Comparison of ENCODE assay signal across 31 cellular contexts in genomic region chr2:157662401-157662800, GRCh38. TPM values are rescaled to one million over a fixed set of nuclear protein-coding genes. Genes with fewer than 3 reads are reported as not detected.
A peak's percentile ranks its signal among the peaks of the same experiment; 100 is the strongest.
DNase-seq lines count a peak whose midpoint lies in the region; ATAC-seq, FAIRE-seq and TF ChIP-seq lines count a peak whose summit lies in the region.
"Had no signal": no experiment of that assay in that cellular context is flagged by ENCODE, and none has a peak within 500 bp of the region (broad histone marks: within the 10 kb centered on the region; RNA-seq: fewer than 3 reads in every experiment).

No MANE protein-coding gene starts in this region.

- no peak overlapping the region for H3K4me3 Mint-ChIP-seq in HFFc6
- H3K4me3 Mint-ChIP-seq: activated CD4-positive, alpha-beta T cell treated with anti-CD3 and anti-CD28 coated beads for 36 hours; activated T-helper 17 cell treated with anti-CD3 and anti-CD28 coated beads, Interleukin-2, amount 50 U/mL, for 72 hours; CD4-positive, CD25-positive, alpha-beta regulatory T cell; nephron progenitor cell had no signal

- no peaks in the 10 kb centered on the region for H3K27me3 Mint-ChIP-seq in HFFc6 (ENCODE audit: insufficient read depth)
- H3K27me3 Mint-ChIP-seq: activated CD4-positive, alpha-beta T cell treated with anti-CD3 and anti-CD28 coated beads for 36 hours; activated T-helper 17 cell treated with anti-CD3 and anti-CD28 coated beads, Interleukin-2, amount 50 U/mL, for 72 hours; CD4-positive, CD25-positive, alpha-beta regulatory T cell had no signal

- no peak overlapping the region for H3K4me3 ChIP-seq in A673 (ENCODE audit: low read depth, low read length, poor library complexity, severe bottlenecking)
- H3K4me3 ChIP-seq in endothelial cell of umbilical vein (replicated peaks in 1 of 3; ENCODE audit: insufficient read depth in 1 of 3, low read depth in 1 of 3, low read length in 3 of 3): no peak overlapping the region
- no peak overlapping the region for H3K4me3 ChIP-seq in testis
- H3K4me3 ChIP-seq: A549, gastrocnemius medialis, lung, skin epidermis had no signal

- DNase-seq in A673 (ENCODE audit: low spot score) (peak; percentile 1), M059J (ENCODE audit: low read depth) (peak; percentile 55), endothelial cell of umbilical vein (ENCODE audit: low read depth, low spot score) (peak; percentile 45), kidney tubule cell (ENCODE audit: low spot score) (peak; percentile 2), HFFc6 (no peak), NCI-H2227 (lab: John Stamatoyannopoulos, UW; ENCODE audit: unreplicated experiment) (no peak), testis (no peak)
- DNase-seq: activated CD4-positive, alpha-beta T cell treated with anti-CD3 and anti-CD28 coated beads for 36 hours; activated naive CD4-positive, alpha-beta T cell treated with anti-CD3 and anti-CD28 coated beads, Interleukin-2, amount 50 U/mL, for 16 hours; AML-193; amniotic stem cell; brain microvascular endothelial cell; CD4-positive, CD25-positive, alpha-beta regulatory T cell; gastrocnemius medialis; KG1; NCI-H1436; NCI-H2081 treated with DMSO at 0.1 percent for 48 hours; NCI-H345; nephron progenitor cell; SIG-M5; stimulated activated naive CD4-positive, alpha-beta T cell; SW 1271 had no signal

- H3K9me3 ChIP-seq in A673 (ENCODE audit: low read depth, low read length, poor library complexity, severe bottlenecking): no peaks in the 10 kb centered on the region
- no peaks in the 10 kb centered on the region for H3K9me3 ChIP-seq in endothelial cell of umbilical vein (replicated peaks; ENCODE audit: control insufficient read depth, insufficient read depth, low read length)
- H3K9me3 ChIP-seq in testis: no peaks in the 10 kb centered on the region
- H3K9me3 ChIP-seq: A549, gastrocnemius medialis had no signal

- no peak for FAIRE-seq in endothelial cell of umbilical vein (lab: Jason Lieb, UNC)
- FAIRE-seq: A549, D721Med, GM12891, H54 had no signal

- WGBS in testis, 2 donors: 65 to 67% methylated on average over 1 of the region's 1 CpG

- H3K36me3 ChIP-seq in A673 (ENCODE audit: insufficient read depth, low read length, poor library complexity, severe bottlenecking): no peaks in the 10 kb centered on the region
- no peaks in the 10 kb centered on the region for H3K36me3 ChIP-seq in endothelial cell of umbilical vein (ENCODE audit: control insufficient read depth in 2 of 2, extremely low read depth in 1 of 2, insufficient read depth in 2 of 2, low read length in 2 of 2)
- H3K36me3 ChIP-seq in testis (ENCODE audit: low read depth, missing control alignments): no peaks in the 10 kb centered on the region
- H3K36me3 ChIP-seq: brain microvascular endothelial cell, gastrocnemius medialis had no signal

- no peaks in the 10 kb centered on the region for H3K9me3 Mint-ChIP-seq in HFFc6
- H3K9me3 Mint-ChIP-seq: nephron progenitor cell had no signal

- CTCF ChIA-PET in A673 (lab: Charles Lee): no interaction called here
- CTCF ChIA-PET in endothelial cell of umbilical vein (lab: Charles Lee): no interaction called here

- TF ChIP-seq CTCF in A673 (conservative IDR thresholded peaks at IDR 0.05; ENCODE audit: low read depth, low read length): no peak
- TF ChIP-seq CTCF in endothelial cell of umbilical vein (IDR thresholded peaks at IDR 0.05; ENCODE audit: extremely low read depth in 1 of 2, insufficient read depth in 1 of 2, low read depth in 1 of 2, low read length in 2 of 2): no peak
- no peak for TF ChIP-seq CTCF in HFFc6 (IDR thresholded peaks at IDR 0.05)
- TF ChIP-seq CTCF in testis (IDR thresholded peaks at IDR 0.05): no peak

- POLR2A ChIA-PET in A673 (lab: Charles Lee; ENCODE audit: low non-redundant PET): no interaction called here
- POLR2A ChIA-PET in endothelial cell of umbilical vein (lab: Charles Lee): no interaction called here

- BruUV-seq in A673 (replicated peaks; lab: Mats Ljungman, UMichigan) (no TSS peak), endothelial cell of umbilical vein (replicated peaks; lab: Mats Ljungman, UMichigan) (no TSS peak)

- H3K4me1 ChIP-seq in A673 (ENCODE audit: insufficient read depth, low read length, poor library complexity, severe bottlenecking) (no peaks in the 10 kb centered on the region), endothelial cell of umbilical vein (ENCODE audit: control insufficient read depth, extremely low read depth, insufficient read depth, low read length) (no peaks in the 10 kb centered on the region), testis (peaks cover 30% of the 10 kb centered on the region)
- H3K4me1 ChIP-seq: A549, gastrocnemius medialis had no signal

- no peak for TF ChIP-seq POLR2A in endothelial cell of umbilical vein (IDR thresholded peaks at IDR 0.05; ENCODE audit: low read depth, low read length)
- TF ChIP-seq POLR2A in testis (IDR thresholded peaks at IDR 0.05): no peak

- no peaks in the 10 kb centered on the region for H3K9me1 ChIP-seq in endothelial cell of umbilical vein (replicated peaks; ENCODE audit: control insufficient read depth, extremely low read depth, insufficient read depth, low read length)

- dilution Hi-C loops in endothelial cell of umbilical vein (cut with MboI; ENCODE audit: extremely low pct_ligation_motif_present, low sequenced_read_pairs): no loop called here

- intact Hi-C loops in A673 (cut with micrococcal nuclease; ENCODE audit: unreplicated experiment) (no loop called here), endothelial cell of umbilical vein (cut with micrococcal nuclease) (no loop called here), testis (cut with DNase I; ENCODE audit: low total_unique reads) (no loop called here)

- H3K27ac Mint-ChIP-seq in HFFc6: no peak overlapping the region
- H3K27ac Mint-ChIP-seq: activated CD4-positive, alpha-beta T cell treated with anti-CD3 and anti-CD28 coated beads for 36 hours; activated T-helper 17 cell treated with anti-CD3 and anti-CD28 coated beads, Interleukin-2, amount 50 U/mL, for 72 hours; CD4-positive, CD25-positive, alpha-beta regulatory T cell; nephron progenitor cell had no signal

- H4K20me1 ChIP-seq in endothelial cell of umbilical vein (replicated peaks; ENCODE audit: control insufficient read depth, extremely low read depth, insufficient read depth, low read length): no peaks in the 10 kb centered on the region

- H3K4me1 Mint-ChIP-seq in HFFc6 (ENCODE audit: low read depth): no peaks in the 10 kb centered on the region
- H3K4me1 Mint-ChIP-seq: activated CD4-positive, alpha-beta T cell treated with anti-CD3 and anti-CD28 coated beads for 36 hours; activated T-helper 17 cell treated with anti-CD3 and anti-CD28 coated beads, Interleukin-2, amount 50 U/mL, for 72 hours; CD4-positive, CD25-positive, alpha-beta regulatory T cell; nephron progenitor cell had no signal

- H3K9ac ChIP-seq in endothelial cell of umbilical vein (replicated peaks; ENCODE audit: extremely low read depth, insufficient read depth, low read length): no peak overlapping the region

- H3K27ac ChIP-seq in A673 (ENCODE audit: low read depth, low read length, poor library complexity, severe bottlenecking) (no peak overlapping the region), endothelial cell of umbilical vein (ENCODE audit: insufficient read depth, low read depth, low read length) (no peak overlapping the region), testis (no peak overlapping the region)
- H3K27ac ChIP-seq: A549, brain microvascular endothelial cell, gastrocnemius medialis, HL-60, skin epidermis had no signal

- H3K79me2 ChIP-seq in endothelial cell of umbilical vein (ENCODE audit: control insufficient read depth, insufficient read depth, low read length): no peaks in the 10 kb centered on the region

- no peak overlapping the region for H2AFZ ChIP-seq in endothelial cell of umbilical vein (ENCODE audit: low read depth, low read length)

- H3K27me3 ChIP-seq in A673 (replicated peaks; ENCODE audit: insufficient read depth, low read depth, low read length, poor library complexity): no peaks in the 10 kb centered on the region
- H3K27me3 ChIP-seq in endothelial cell of umbilical vein (ENCODE audit: control insufficient read depth in 2 of 2, insufficient read depth in 2 of 2, low read length in 2 of 2): no peaks in the 10 kb centered on the region
- H3K27me3 ChIP-seq in testis: no peaks in the 10 kb centered on the region
- H3K27me3 ChIP-seq: brain microvascular endothelial cell, gastrocnemius medialis had no signal

- ATAC-seq in HG02981 (IDR thresholded peaks at IDR 0.05; ENCODE audit: unreplicated experiment): no peak
- ATAC-seq: A549; activated CD4-positive, alpha-beta T cell treated with anti-CD3 and anti-CD28 coated beads for 36 hours; activated T-helper 17 cell treated with anti-CD3 and anti-CD28 coated beads, Interleukin-2, amount 50 U/mL, for 72 hours; gastrocnemius medialis had no signal

- H3K4me2 ChIP-seq in endothelial cell of umbilical vein (ENCODE audit: insufficient read depth, low read length): no peak overlapping the region
- H3K4me2 ChIP-seq: A549 had no signal

- H3K36me3 Mint-ChIP-seq in HFFc6 (ENCODE audit: low read depth): no peaks in the 10 kb centered on the region
- H3K36me3 Mint-ChIP-seq: CD4-positive, CD25-positive, alpha-beta regulatory T cell had no signal

TF ChIP-seq in endothelial cell of umbilical vein, 7 proteins besides CTCF, POLR2A, EP300 and RAD21 (continues in another document):
- TF ChIP-seq MAX (IDR thresholded peaks at IDR 0.05; ENCODE audit: insufficient read depth, insufficient read length) (no peak), FOS (IDR thresholded peaks at IDR 0.05; ENCODE audit: borderline replicate concordance, insufficient read depth, low read length) (no peak), POLR2AphosphoS5 (IDR thresholded peaks at IDR 0.05; ENCODE audit: insufficient read depth, low read depth, low read length) (no peak), GATA2 (IDR thresholded peaks at IDR 0.05; ENCODE audit: insufficient read depth, insufficient read length, low read depth, low read length) (no peak)

RNA-seq across cellular contexts. Expression of gene ACVR1C, which starts 33.7 kb away (rescaled TPM):
- total RNA-seq in A673 (2021): 0.13 TPM in 1 of 2 replicates, not detected in the other
- 0.10 TPM in 1 of 2 replicates, not detected in the other for total RNA-seq in M059J (2014; rRNA removed; shearing (Covaris generic))
- total RNA-seq in endothelial cell of umbilical vein: not detected in 2 replicates
- polyA plus RNA-seq in endothelial cell of umbilical vein: 0.03 TPM in 1 of 2 replicates, not detected in the other
- under 0.01 TPM in 1 of 2 replicates, not detected in the other for polyA plus RNA-seq in endothelial cell of umbilical vein (2011; cell fraction: cytosol; rRNA removed)
- 0.06 and 0.08 TPM in 2 replicates for polyA plus RNA-seq in endothelial cell of umbilical vein (2011; cell fraction: nucleus; rRNA removed)
- polyA plus RNA-seq in endothelial cell of umbilical vein (2012): 0.01 TPM in 1 of 2 replicates, not detected in the other
- not detected in 2 replicates for polyA minus RNA-seq in endothelial cell of umbilical vein
- polyA minus RNA-seq in endothelial cell of umbilical vein (2011; cell fraction: cytosol; rRNA and poly(A)+ RNA removed): not detected
- 0.10 and 0.14 TPM in 2 replicates for polyA minus RNA-seq in endothelial cell of umbilical vein (2011; cell fraction: nucleus; rRNA and poly(A)+ RNA removed)
- total RNA-seq in HFFc6 (2021; fragmentation: NEBNext Ultra II Directional; extraction: Animal tissue kit (Norgen Biotek cat#: 25700)): under 1 TPM in 4 of 6 experiments, not detected in 2; 0.02 to 0.13 (median 0.05) TPM
- 1 to 10 TPM; 1.4 to 2.3 TPM for total RNA-seq in testis
- 0.47 TPM for polyA plus RNA-seq in testis (ENCODE audit: insufficient read depth, low read depth, low replicate concordance)

Comparison
In these comparisons a context has a peak if more than half of its experiments do, and no peak if none do; other contexts are left out.
1. DNase-seq: peak in A673 (single experiment), M059J (single experiment), endothelial cell of umbilical vein (single experiment) and kidney tubule cell (single experiment); none in HFFc6 (single experiment), NCI-H2227 (single experiment) and testis (single experiment).